Comparison of ENCODE assay signal across 1 cellular context in the genomic region with DNA sequence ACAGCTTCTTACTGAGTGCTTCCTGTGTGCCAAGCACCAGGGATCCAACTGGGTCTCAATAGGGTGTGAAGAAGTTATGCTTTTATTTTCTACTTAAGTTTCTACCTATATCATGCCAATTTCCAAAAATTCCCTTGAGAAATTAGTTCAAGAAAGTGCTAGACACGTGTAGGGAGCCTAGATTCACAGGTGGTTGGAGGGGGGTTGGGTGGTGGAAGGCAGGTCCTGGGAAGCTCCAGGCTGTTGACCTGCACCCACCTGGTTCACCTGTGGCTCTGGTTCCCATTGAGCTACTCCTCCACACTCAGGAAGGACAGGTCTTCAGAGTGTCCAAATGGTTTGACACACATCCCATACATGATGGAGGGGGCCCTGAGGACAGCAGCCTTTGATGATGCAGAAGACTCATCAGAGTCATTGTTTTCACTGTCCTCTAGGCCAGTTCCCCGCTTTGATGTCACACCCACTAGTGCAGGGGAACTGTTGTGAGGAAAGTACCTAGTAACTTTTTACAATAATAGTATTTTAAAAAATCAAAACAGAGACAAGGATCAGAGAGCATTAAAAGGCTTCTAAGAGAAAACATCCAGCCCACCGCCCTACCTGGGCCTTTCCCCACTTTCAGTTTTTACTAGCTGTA.
TF ChIP-seq lines count a peak whose summit lies in the region.

No MANE protein-coding gene starts in this region.

TF ChIP-seq in HEK293, 187 proteins besides CTCF, POLR2A, EP300 and RAD21 (continued from another document):
- TF ChIP-seq, protein P1, sequence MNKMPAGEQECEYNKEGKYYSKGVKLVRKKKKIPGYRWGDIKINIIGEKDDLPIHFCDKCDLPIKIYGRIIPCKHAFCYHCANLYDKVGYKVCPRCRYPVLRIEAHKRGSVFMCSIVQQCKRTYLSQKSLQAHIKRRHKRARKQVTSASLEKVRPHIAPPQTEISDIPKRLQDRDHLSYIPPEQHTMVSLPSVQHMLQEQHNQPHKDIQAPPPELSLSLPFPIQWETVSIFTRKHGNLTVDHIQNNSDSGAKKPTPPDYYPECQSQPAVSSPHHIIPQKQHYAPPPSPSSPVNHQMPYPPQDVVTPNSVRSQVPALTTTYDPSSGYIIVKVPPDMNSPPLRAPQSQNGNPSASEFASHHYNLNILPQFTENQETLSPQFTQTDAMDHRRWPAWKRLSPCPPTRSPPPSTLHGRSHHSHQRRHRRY (tag by site-specific recombination; IDR thresholded peaks at IDR 0.05) = no peak
- no peak for TF ChIP-seq HOXD13 (CRISPR knock-in tag; IDR thresholded peaks at IDR 0.05; ENCODE audit: borderline replicate concordance)
